In genomic region chr17:50424246-50425000, GRCh38 we compare ENCODE assay signal across 16 cellular contexts. TPM values are rescaled to one million over a fixed set of nuclear protein-coding genes. Genes with fewer than 3 reads are reported as not detected.
A peak's percentile ranks its signal among the peaks of the same experiment; 100 is the strongest.
DNase-seq lines count a peak whose midpoint lies in the region; ATAC-seq and TF ChIP-seq lines count a peak whose summit lies in the region.
"Had no signal": no experiment of that assay in that cellular context is flagged by ENCODE, and none has a peak within 500 bp of the region (broad histone marks: within the 10 kb centered on the region; RNA-seq: fewer than 3 reads in every experiment).

No MANE protein-coding gene starts in this region.

- H3K27ac ChIP-seq in osteoblast (ENCODE audit: low read depth, low read length) = peak overlapping the region; percentile 72

- H3K4me2 ChIP-seq in osteoblast (ENCODE audit: insufficient read depth, low read length) = peak overlapping the region; percentile 53

- H3K4me3 ChIP-seq in osteoblast (ENCODE audit: insufficient read depth, low read length) = no peak overlapping the region
- H3K4me3 ChIP-seq: esophagus muscularis mucosa had no signal

- H3K27ac Mint-ChIP-seq in Calu3 (ENCODE audit: unreplicated experiment) = peak overlapping the region; percentile 88
- peak overlapping the region; percentile 83 for H3K27ac Mint-ChIP-seq in chondrocyte (ENCODE audit: unreplicated experiment)

- ATAC-seq in GM21576 (IDR thresholded peaks at IDR 0.05; ENCODE audit: unreplicated experiment) = no peak
- no peak for ATAC-seq in GM21447 (IDR thresholded peaks at IDR 0.05; ENCODE audit: unreplicated experiment)
- no peak for ATAC-seq in HG03039 (IDR thresholded peaks at IDR 0.05; ENCODE audit: unreplicated experiment)
- no peak for ATAC-seq in HG03135 (IDR thresholded peaks at IDR 0.05; ENCODE audit: unreplicated experiment)

- no peak for TF ChIP-seq CTCF in Calu3 (IDR thresholded peaks at IDR 0.05; ENCODE audit: unreplicated experiment)
- no peak for TF ChIP-seq CTCF in chondrocyte (IDR thresholded peaks at IDR 0.05)
- no peak for TF ChIP-seq CTCF in osteoblast (IDR thresholded peaks at IDR 0.05; ENCODE audit: extremely low read depth, low read depth, low read length)

- H3K4me1 ChIP-seq in osteoblast (ENCODE audit: insufficient read depth, low read length) = peaks cover 55% of the 10 kb centered on the region

- H3K27me3 ChIP-seq in osteoblast (ENCODE audit: insufficient read depth, low read length) = no peaks in the 10 kb centered on the region
- H3K27me3 ChIP-seq: esophagus muscularis mucosa had no signal

- H3K79me2 ChIP-seq in osteoblast (ENCODE audit: insufficient read depth, low read length) = peaks cover 23% of the 10 kb centered on the region

- H3K9me3 Mint-ChIP-seq in Calu3 (ENCODE audit: low read depth, unreplicated experiment) = no peaks in the 10 kb centered on the region
- H3K9me3 Mint-ChIP-seq in chondrocyte (ENCODE audit: low read depth) = no peaks in the 10 kb centered on the region

- H4K20me1 ChIP-seq in osteoblast (ENCODE audit: insufficient read depth, low read length) = peaks cover 3% of the 10 kb centered on the region

- no peaks in the 10 kb centered on the region for H3K36me3 ChIP-seq in osteoblast (ENCODE audit: insufficient read depth, low read length)

- H3K9me3 ChIP-seq in osteoblast (ENCODE audit: low read depth, low read length) = no peaks in the 10 kb centered on the region
- H3K9me3 ChIP-seq: esophagus muscularis mucosa had no signal

- peak overlapping the region; percentile 62 for H2AFZ ChIP-seq in osteoblast (ENCODE audit: low read length)

- intact Hi-C loops in Calu3 (cut with micrococcal nuclease; ENCODE audit: unreplicated experiment) = loop anchor here (5.0 kb wide), 1 partner anchor 53 kb away; the partner anchor contains the start of gene RSAD1

- in situ Hi-C loops in ACHN (cut with HindIII; ENCODE audit: low pct_ligation_motif_present, low pct_unique_long_range_greater_than_20kb, low sequenced_read_pairs) = no loop called here

- peak; percentile 11 for DNase-seq in ACHN
- DNase-seq in Calu3 = peak; percentile 24
- no peak for DNase-seq in chondrocyte (ENCODE audit: low spot score)
- DNase-seq in osteoblast (ENCODE audit: insufficient read length, low spot score, missing footprints) = peak; percentile 85
- DNase-seq: caudate nucleus; NCI-H1105 treated with DMSO at 0.1 percent for 48 hours; stimulated activated CD4-positive, alpha-beta T cell treated with anti-CD3 and anti-CD28 coated beads, Interleukin-2, amount 100 ng/mL, for 24 hours; stimulated activated naive CD4-positive, alpha-beta T cell treated with Interleukin-2 at 50 U/mL for 16 hours had no signal

- CTCF ChIA-PET in Calu3 (lab: Charles Lee) = interaction anchor here (0.6 to 5.4 kb wide), 3 partner anchors 27 to 211 kb away, joined by 3 to 36 read pairs (median 4); partner anchors contain the start of gene LRRC59

- H3K4me3 Mint-ChIP-seq in Calu3 (ENCODE audit: low read depth, unreplicated experiment) = peak overlapping the region; percentile 87
- H3K4me3 Mint-ChIP-seq in chondrocyte (ENCODE audit: unreplicated experiment) = no peak overlapping the region

- BruUV-seq in Calu3 (replicated peaks; lab: Mats Ljungman, UMichigan) = no TSS peak

- H3K4me1 Mint-ChIP-seq in Calu3 (ENCODE audit: low read depth, unreplicated experiment) (peaks cover 70% of the 10 kb centered on the region), chondrocyte (ENCODE audit: low read depth) (peaks cover 39% of the 10 kb centered on the region)

- H3K27me3 Mint-ChIP-seq in Calu3 (ENCODE audit: unreplicated experiment) (no peaks in the 10 kb centered on the region), chondrocyte (ENCODE audit: low read depth) (no peaks in the 10 kb centered on the region)

- H3K36me3 Mint-ChIP-seq in Calu3 (ENCODE audit: insufficient read depth, unreplicated experiment) (peaks cover 38% of the 10 kb centered on the region), chondrocyte (ENCODE audit: low read depth) (no peaks in the 10 kb centered on the region)

RNA-seq across cellular contexts. Expression of gene ACSF2, which starts 1.6 kb away (rescaled TPM):
- total RNA-seq in Calu3 (2022) = 148 and 156 TPM in 2 replicates
- total RNA-seq in chondrocyte = 17.4 to 22.5 TPM (median 19.9 TPM) in 3 replicates
- 60.1 and 63.0 TPM in 2 replicates for total RNA-seq in osteoblast

RNA-seq across cellular contexts. Expression of gene LRRC59, which starts 27.1 kb away (rescaled TPM):
- total RNA-seq in Calu3 (2022) (205 and 212 TPM in 2 replicates), chondrocyte (144 to 162 TPM (median 148 TPM) in 3 replicates), osteoblast (121 and 125 TPM in 2 replicates)

RNA-seq across cellular contexts. Expression of gene CHAD, which starts 44.3 kb away (rescaled TPM):
- total RNA-seq in Calu3 (2022) (not detected in 2 replicates), chondrocyte (0.12 TPM in 1 of 3 replicates, not detected in the others), osteoblast (not detected in 2 replicates)
- total RNA-seq: esophagus muscularis mucosa, HT-29, myocyte, SK-MEL-5 had no signal

RNA-seq across cellular contexts. Expression of gene EME1, which starts 51.4 kb away (rescaled TPM):
- total RNA-seq in Calu3 (2022) = 32.6 and 33.5 TPM in 2 replicates
- 1.9 to 6.8 TPM (median 2.5 TPM) in 3 replicates for total RNA-seq in chondrocyte
- total RNA-seq in osteoblast = 0.59 and 0.72 TPM in 2 replicates
- total RNA-seq: esophagus muscularis mucosa had no signal

RNA-seq across cellular contexts. Expression of gene MRPL27, which starts 51.4 kb away (rescaled TPM):
- 79.0 and 84.0 TPM in 2 replicates for total RNA-seq in Calu3 (2022)
- total RNA-seq in chondrocyte = 48.7 to 61.4 TPM (median 49.8 TPM) in 3 replicates
- total RNA-seq in osteoblast = 54.2 and 55.7 TPM in 2 replicates
